In genomic region chr20:49426873-49427272, GRCh38 we compare ENCODE assay signal across 1 cellular context.
TF ChIP-seq lines count a peak whose summit lies in the region.

No MANE protein-coding gene starts in this region.

TF ChIP-seq in K562, 482 proteins besides CTCF, POLR2A, EP300 and RAD21 (continued from another document):
- TF ChIP-seq CLOCK (CRISPR knock-in tag; IDR thresholded peaks at IDR 0.05; ENCODE audit: borderline replicate concordance) (no peak), LCOR (CRISPR knock-in tag; IDR thresholded peaks at IDR 0.05) (no peak), BCLAF1 (IDR thresholded peaks at IDR 0.05; ENCODE audit: borderline replicate concordance in 1 of 2, control insufficient read depth in 1 of 2, low read depth in 2 of 2, low read length in 1 of 2) (no peak), DACH1 (IDR thresholded peaks at IDR 0.05; ENCODE audit: partially characterized antibody) (no peak), MEF2A (IDR thresholded peaks at IDR 0.05; ENCODE audit: control insufficient read depth, low read depth, low read length) (no peak), ZKSCAN8 (CRISPR knock-in tag; IDR thresholded peaks at IDR 0.05) (no peak), ZNF280A (IDR thresholded peaks at IDR 0.05; ENCODE audit: low read depth, partially characterized antibody) (no peak)
TF ChIP-seq in K562: peak in this region for 10.
